ENCODE assay signal across 8 cellular contexts in the genomic region with DNA sequence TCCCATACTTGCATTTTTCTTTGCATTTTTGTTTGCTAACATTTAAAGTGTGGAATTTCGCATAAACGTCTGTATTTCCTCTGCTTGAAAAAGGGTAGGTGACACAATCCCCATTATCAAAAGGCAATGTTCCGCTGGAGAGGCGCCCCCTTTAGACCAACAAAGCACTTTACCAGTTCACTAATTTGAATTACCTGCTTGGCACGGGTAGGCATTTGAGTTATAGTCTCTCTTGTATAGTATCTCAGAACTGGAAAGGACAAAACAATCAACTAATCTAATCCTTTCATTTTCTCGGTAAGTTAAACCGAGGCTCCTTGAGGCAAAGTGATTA. TPM values are rescaled to one million over a fixed set of nuclear protein-coding genes. Genes with fewer than 3 reads are reported as not detected.
DNase-seq lines count a peak whose midpoint lies in the region; ATAC-seq, FAIRE-seq and TF ChIP-seq lines count a peak whose summit lies in the region.

No MANE protein-coding gene starts in this region.

- H3K4me2 ChIP-seq in astrocyte (ENCODE audit: low read length) (peak overlapping the region; percentile 97), smooth muscle cell (peak overlapping the region; percentile 83)

- ATAC-seq in GM19328 (IDR thresholded peaks at IDR 0.05; ENCODE audit: unreplicated experiment) (peak; percentile 44), HG03342 (IDR thresholded peaks at IDR 0.05; ENCODE audit: unreplicated experiment) (peak; percentile 38)

- peak; percentile 73 for DNase-seq in COR-L47 (lab: John Stamatoyannopoulos, UW)
- peak; percentile 39 for DNase-seq in NCI-H524 treated with DMSO at 0.1 percent for 48 hours (lab: John Stamatoyannopoulos, UW)
- DNase-seq in astrocyte (ENCODE audit: low read depth) = no peak
- DNase-seq in smooth muscle cell (lab: John Stamatoyannopoulos, UW; ENCODE audit: unreplicated experiment) = no peak
- no peak for DNase-seq in NCI-H187 treated with DMSO at 0.1 percent for 48 hours (lab: John Stamatoyannopoulos, UW)

- H3F3A ChIP-seq in smooth muscle cell (ENCODE audit: low read depth) = no peaks in the 10 kb centered on the region

- 1% methylated on average over 7 of the region's 7 CpGs for WGBS in smooth muscle cell (ENCODE audit: low lambda C conversion rate)

- H3K9me3 Mint-ChIP-seq in astrocyte (ENCODE audit: unreplicated experiment) = no peaks in the 10 kb centered on the region

- H3K27ac Mint-ChIP-seq in astrocyte (ENCODE audit: unreplicated experiment) = peak overlapping the region; percentile 85

- peaks cover 10% of the 10 kb centered on the region for H3K27me3 Mint-ChIP-seq in astrocyte (ENCODE audit: low read depth, unreplicated experiment)

- H3K4me3 ChIP-seq in astrocyte (ENCODE audit: insufficient read depth, low read depth, low read length) = peak overlapping the region; percentile 70
- peak overlapping the region; percentile 78 for H3K4me3 ChIP-seq in iPS-20b (ENCODE audit: low read length)
- H3K4me3 ChIP-seq in smooth muscle cell = peak overlapping the region; percentile 72

- H3K27ac ChIP-seq in astrocyte (ENCODE audit: low read depth, low read length) (no peak overlapping the region), iPS-20b (ENCODE audit: low read length) (no peak overlapping the region), smooth muscle cell (ENCODE audit: low read depth) (no peak overlapping the region)

- peak overlapping the region; percentile 95 for H3K4me3 Mint-ChIP-seq in astrocyte (ENCODE audit: unreplicated experiment)

- H4K20me1 ChIP-seq in astrocyte (ENCODE audit: insufficient read depth, low read length) (no peaks in the 10 kb centered on the region), smooth muscle cell (ENCODE audit: low read depth) (no peaks in the 10 kb centered on the region)

- H3K36me3 Mint-ChIP-seq in astrocyte (ENCODE audit: low read depth, unreplicated experiment) = no peaks in the 10 kb centered on the region

- FAIRE-seq in astrocyte (lab: Jason Lieb, UNC) = no peak

- TF ChIP-seq CTCF in astrocyte (IDR thresholded peaks at IDR 0.05; ENCODE audit: insufficient read depth, low read depth, low read length) (peak; percentile 58), smooth muscle cell (IDR thresholded peaks at IDR 0.05; ENCODE audit: borderline replicate concordance, insufficient read depth, poor library complexity, severe bottlenecking) (peak; percentile 47)

- H3K9me3 ChIP-seq in astrocyte (ENCODE audit: insufficient read depth, low read depth, low read length) = no peaks in the 10 kb centered on the region
- no peaks in the 10 kb centered on the region for H3K9me3 ChIP-seq in iPS-20b (ENCODE audit: insufficient read depth, low read depth, low read length)
- no peaks in the 10 kb centered on the region for H3K9me3 ChIP-seq in smooth muscle cell (replicated peaks; ENCODE audit: low read depth)

- H3K79me2 ChIP-seq in astrocyte (ENCODE audit: insufficient read depth, low read length) (no peaks in the 10 kb centered on the region), smooth muscle cell (ENCODE audit: low read depth) (no peaks in the 10 kb centered on the region)

- H3K4me1 ChIP-seq in astrocyte (ENCODE audit: insufficient read depth, low read length) (no peaks in the 10 kb centered on the region), iPS-20b (ENCODE audit: insufficient read depth, low read length) (peaks cover 4% of the 10 kb centered on the region; the same call in 1 of the 2 replicates), smooth muscle cell (ENCODE audit: low read depth) (peaks cover 6% of the 10 kb centered on the region)

- H3K36me3 ChIP-seq in astrocyte (ENCODE audit: insufficient read depth, low read length) (no peaks in the 10 kb centered on the region), iPS-20b (ENCODE audit: insufficient read depth, low read depth, low read length) (no peaks in the 10 kb centered on the region), smooth muscle cell (ENCODE audit: low read depth) (no peaks in the 10 kb centered on the region)

- H3K27me3 ChIP-seq in astrocyte (ENCODE audit: insufficient read depth, low read length) (peaks cover 15% of the 10 kb centered on the region), iPS-20b (ENCODE audit: insufficient read depth, low read length) (peaks cover 18% of the 10 kb centered on the region), smooth muscle cell (ENCODE audit: low read depth) (peaks cover 35% of the 10 kb centered on the region)

- peak overlapping the region; percentile 69 for H3K9ac ChIP-seq in astrocyte (ENCODE audit: low read length)
- H3K9ac ChIP-seq in iPS-20b (ENCODE audit: low read depth, low read length) = peak overlapping the region; percentile 50; the same call in 1 of the 2 replicates
- H3K9ac ChIP-seq in smooth muscle cell (ENCODE audit: low read depth) = no peak overlapping the region

- no peaks in the 10 kb centered on the region for H3K4me1 Mint-ChIP-seq in astrocyte (ENCODE audit: low read depth, unreplicated experiment)

- H2AFZ ChIP-seq in astrocyte (ENCODE audit: low read depth, low read length) (peak overlapping the region; percentile 98), smooth muscle cell (ENCODE audit: low read depth) (peak overlapping the region; percentile 94)

RNA-seq across cellular contexts. Expression of a gene that starts 0.8 kb away (rescaled TPM):
- not detected in 2 replicates for total RNA-seq in astrocyte
- total RNA-seq in smooth muscle cell = not detected in 2 replicates
- not detected in 2 replicates for polyA plus RNA-seq in smooth muscle cell

Comparison
In these comparisons a context has a peak if more than half of its experiments do, and no peak if none do; other contexts are left out.
1. DNase-seq: peak in COR-L47 (single experiment) and NCI-H524 treated with DMSO at 0.1 percent for 48 hours (single experiment); none in astrocyte (single experiment), smooth muscle cell (single experiment) and NCI-H187 treated with DMSO at 0.1 percent for 48 hours (single experiment).
2. Peak in every context shown above with its lines, with median percentiles within 50 percentile points of each other: H3K4me3 ChIP-seq.